Comparison of ENCODE assay signal across 1 cellular context in genomic region chr19:36142046-36142445, GRCh38.
TF ChIP-seq lines count a peak whose summit lies in the region.

No MANE protein-coding gene starts in this region.

TF ChIP-seq in HEK293, 187 proteins besides CTCF, POLR2A, EP300 and RAD21 (continued from another document):
- TF ChIP-seq ZNF518A (tag by site-specific recombination; conservative IDR thresholded peaks at IDR 0.05; ENCODE audit: low read depth) = no peak
- TF ChIP-seq ZSCAN5A (tag by site-specific recombination; IDR thresholded peaks at IDR 0.05) = no peak
TF ChIP-seq in HEK293: peak in this region for 1.
